In genomic region chr9:72322259-72322658, GRCh38 we compare ENCODE assay signal across 19 cellular contexts.
"Had no signal": no experiment of that assay in that cellular context is flagged by ENCODE, and none has a peak within 500 bp of the region (broad histone marks: within the 10 kb centered on the region; RNA-seq: fewer than 3 reads in every experiment).

No MANE protein-coding gene starts in this region.

- H3K9me3 ChIP-seq: gastrocnemius medialis, ovary, sigmoid colon, spleen, tibial nerve had no signal

- H3K27me3 ChIP-seq: gastrocnemius medialis, heart right ventricle, ovary, sigmoid colon, spleen, tibial nerve had no signal

- H3K27ac ChIP-seq: gastrocnemius medialis, heart right ventricle, ovary, spleen, tibial nerve, VCaP had no signal

- H3K4me3 ChIP-seq: gastrocnemius medialis, heart right ventricle, ovary, sigmoid colon, spleen, tibial nerve had no signal

- ATAC-seq: effector memory CD8-positive, alpha-beta T cell; natural killer cell; T-helper 17 cell had no signal

- H3K36me3 ChIP-seq: gastrocnemius medialis, heart right ventricle, ovary, sigmoid colon, spleen, tibial nerve had no signal

- H3K4me1 ChIP-seq: heart right ventricle, spleen, tibial nerve had no signal

- DNase-seq: activated CD4-positive, CD25-positive, alpha-beta regulatory T cell treated with anti-CD3 and anti-CD28 coated beads, Interleukin-2, amount 50 U/mL, for 72 hours; activated CD8-positive, alpha-beta memory T cell treated with anti-CD3 and anti-CD28 coated beads for 24 hours; activated CD8-positive, alpha-beta memory T cell treated with anti-CD3 and anti-CD28 coated beads, Interleukin-2, amount 50 U/mL, for 48 hours; activated effector memory CD4-positive, alpha-beta T cell treated with Interleukin-2 at 50 U/mL for 16 hours; activated naive CD4-positive, alpha-beta T cell treated with anti-CD3 and anti-CD28 coated beads, Interleukin-2, amount 50 U/mL, for 16 hours; activated T-cell treated with anti-CD3 and anti-CD28 coated beads, Interleukin-2, amount 50 U/mL, for 48 hours; effector memory CD8-positive, alpha-beta T cell; gastrocnemius medialis; heart right ventricle; immature natural killer cell; kidney glomerular epithelial cell; natural killer cell; ovary; sigmoid colon; spleen; stimulated activated naive CD4-positive, alpha-beta T cell; T-helper 17 cell had no signal
